ENCODE assay signal across 9 cellular contexts in the genomic region with DNA sequence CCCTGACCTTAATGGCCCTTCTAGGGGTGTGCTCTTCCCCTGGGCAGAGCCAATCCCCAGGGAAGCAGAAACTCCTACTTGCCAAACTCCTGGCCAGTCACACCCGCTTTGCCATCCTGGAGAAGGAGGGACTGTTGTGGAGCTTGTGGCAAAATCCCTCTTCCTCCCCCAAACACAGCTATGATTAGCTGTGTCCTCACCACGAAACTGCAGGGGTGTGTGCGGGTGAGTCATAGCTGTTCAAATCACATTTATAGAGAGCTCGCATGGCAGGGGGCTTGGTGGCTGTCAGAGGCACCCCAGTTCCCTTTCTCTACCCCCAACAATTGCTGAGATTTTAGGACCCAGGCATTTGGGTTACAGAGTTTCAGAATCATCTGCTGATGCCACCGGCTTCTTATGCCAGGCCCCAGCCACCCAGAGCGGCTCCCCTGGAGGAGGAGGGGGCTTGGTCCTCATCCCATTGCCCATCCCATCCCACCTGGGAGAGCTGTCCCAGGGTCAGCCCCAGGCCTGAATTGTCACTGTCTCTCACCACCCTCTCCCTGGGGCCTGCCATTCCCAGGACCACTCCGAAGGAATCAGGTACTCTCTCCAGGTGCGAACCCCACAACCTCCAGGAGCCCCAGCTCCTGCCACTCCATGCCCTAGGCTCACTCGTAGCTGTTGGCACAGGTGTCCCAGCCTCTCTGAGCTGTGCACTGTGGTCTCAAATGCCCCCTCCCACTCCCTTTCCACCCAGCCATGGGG. TPM values are rescaled to one million over a fixed set of nuclear protein-coding genes. Genes with fewer than 3 reads are reported as not detected.
DNase-seq lines count a peak whose midpoint lies in the region; ATAC-seq and TF ChIP-seq lines count a peak whose summit lies in the region.
"Had no signal": no experiment of that assay in that cellular context is flagged by ENCODE, and none has a peak within 500 bp of the region (broad histone marks: within the 10 kb centered on the region; RNA-seq: fewer than 3 reads in every experiment).

No MANE protein-coding gene starts in this region.

- no peak overlapping the region for H4K8ac ChIP-seq in neuronal stem cell (ENCODE audit: low read depth, low read length)

- H3K9me3 Mint-ChIP-seq in effector memory CD8-positive, alpha-beta T cell = no peaks in the 10 kb centered on the region
- peaks cover 6% of the 10 kb centered on the region for H3K9me3 Mint-ChIP-seq in glutamatergic neuron (ENCODE audit: unreplicated experiment)

- peaks cover 28 to 54% of the 10 kb centered on the region in 2 donors for H3K27me3 Mint-ChIP-seq in effector memory CD8-positive, alpha-beta T cell
- no peaks in the 10 kb centered on the region for H3K27me3 Mint-ChIP-seq in glutamatergic neuron (ENCODE audit: unreplicated experiment)

- H3K4me1 ChIP-seq in mammary epithelial cell (ENCODE audit: insufficient read depth, low read length) = peaks cover 51% of the 10 kb centered on the region
- peaks cover 4 to 16% of the 10 kb centered on the region in 2 donors for H3K4me1 ChIP-seq in neuronal stem cell (ENCODE audit: control insufficient read depth in 2 of 2, insufficient read depth in 1 of 2, low read depth in 1 of 2, low read length in 2 of 2)

- dilution Hi-C loops in mammary epithelial cell (cut with HindIII; ENCODE audit: low sequenced_read_pairs) = no loop called here

- no peaks in the 10 kb centered on the region for H3K27me3 ChIP-seq in MG63
- no peaks in the 10 kb centered on the region for H3K27me3 ChIP-seq in mammary epithelial cell (ENCODE audit: insufficient read depth, low read length)
- peaks cover 0 to 26% (median 0%) of the 10 kb centered on the region in 3 experiments for H3K27me3 ChIP-seq in neuronal stem cell (ENCODE audit: control insufficient read depth in 3 of 3, insufficient read depth in 3 of 3, low read depth in 1 of 3, low read length in 3 of 3)

- BruUV-seq in mammary epithelial cell (replicated peaks; lab: Mats Ljungman, UMichigan) = TSS peak; percentile 77

- H2AK5ac ChIP-seq in neuronal stem cell (ENCODE audit: low read depth, low read length) = no peak overlapping the region

- DNase-seq in EH (ENCODE audit: low read depth) (peak; percentile 68), MG63 (peak; percentile 87), mammary epithelial cell (peak; percentile 99), neuronal stem cell (ENCODE audit: low spot score) (no peak), NCI-H82 treated with DMSO at 0.1 percent for 48 hours (lab: John Stamatoyannopoulos, UW; ENCODE audit: unreplicated experiment) (no peak), glutamatergic neuron (no peak)
- DNase-seq in effector memory CD8-positive, alpha-beta T cell = no peak
- DNase-seq in activated CD4-positive, alpha-beta T cell treated with anti-CD3 and anti-CD28 coated beads for 4 hours = no peak
- DNase-seq: GOT3 had no signal

- no peaks in the 10 kb centered on the region for H3K79me2 ChIP-seq in mammary epithelial cell (ENCODE audit: insufficient read depth, low read length)

- H3K4me3 Mint-ChIP-seq in effector memory CD8-positive, alpha-beta T cell = no peak overlapping the region
- no peak overlapping the region for H3K4me3 Mint-ChIP-seq in glutamatergic neuron (ENCODE audit: unreplicated experiment)

- H2BK12ac ChIP-seq in neuronal stem cell (ENCODE audit: low read length) = no peak overlapping the region

- peak overlapping the region; percentile 8 for H3K18ac ChIP-seq in neuronal stem cell (ENCODE audit: low read length)

- no peak overlapping the region for H3K4me3 ChIP-seq in MG63
- H3K4me3 ChIP-seq in mammary epithelial cell (replicated peaks in 1 of 3; ENCODE audit: insufficient read depth in 1 of 3, low read depth in 2 of 3, low read length in 3 of 3) = peak overlapping the region; percentile 12 to 36 (median 31)
- no peak overlapping the region for H3K4me3 ChIP-seq in neuronal stem cell (ENCODE audit: low read length in 2 of 2)

- peak overlapping the region in 1 of 2 donors; percentile 30 for H3K27ac Mint-ChIP-seq in effector memory CD8-positive, alpha-beta T cell
- H3K27ac Mint-ChIP-seq in glutamatergic neuron (ENCODE audit: unreplicated experiment) = no peak overlapping the region

- H2BK120ac ChIP-seq in neuronal stem cell (ENCODE audit: low read depth, low read length) = no peak overlapping the region

- in situ Hi-C loops in mammary epithelial cell (cut with MboI; ENCODE audit: low sequenced_read_pairs in 2 of 2) = no loop called here

- H3K4ac ChIP-seq in neuronal stem cell (ENCODE audit: low read length) = no peak overlapping the region

- CTCF ChIA-PET in mammary epithelial cell (lab: Charles Lee; ENCODE audit: low non-redundant PET) = interaction anchor here (0.5 to 0.6 kb wide), 2 partner anchors 84 to 179 kb away, joined by 3 read pairs; a partner anchor contains a TSS

- H3K36me3 Mint-ChIP-seq in effector memory CD8-positive, alpha-beta T cell (ENCODE audit: insufficient read depth) = no peaks in the 10 kb centered on the region
- no peaks in the 10 kb centered on the region for H3K36me3 Mint-ChIP-seq in glutamatergic neuron (ENCODE audit: unreplicated experiment)

- no peak for ATAC-seq in effector memory CD8-positive, alpha-beta T cell (replicated peaks)

- peak overlapping the region; percentile 79 for H2AFZ ChIP-seq in mammary epithelial cell (ENCODE audit: low read depth, low read length)
- no peak overlapping the region for H2AFZ ChIP-seq in neuronal stem cell (ENCODE audit: low read length)

- intact Hi-C loops in mammary epithelial cell (cut with micrococcal nuclease) = loop anchor here (1.0 to 10.0 kb wide), 2 partner anchors 25 to 86 kb away; no protein-coding TSS in a partner anchor

- WGBS in mammary epithelial cell (ENCODE audit: low coverage, missing lambda C conversion rate) = 4% methylated on average over 8 of the region's 9 CpGs
- WGBS in neuronal stem cell (ENCODE audit: extremely low coverage in 2 of 2, insufficient read length in 2 of 2, insufficient replicate concordance in 1 of 2), 2 donors = no CpG with 5 or more reads among the region's 9 CpGs

- H3K9ac ChIP-seq in mammary epithelial cell (ENCODE audit: insufficient read depth, low read length) (peak overlapping the region; percentile 93), neuronal stem cell (ENCODE audit: low read depth, low read length, poor library complexity) (peak overlapping the region; percentile 9)

- H3K9me3 ChIP-seq in MG63 (no peaks in the 10 kb centered on the region), mammary epithelial cell (replicated peaks; ENCODE audit: insufficient read depth, low read length) (no peaks in the 10 kb centered on the region), neuronal stem cell (replicated peaks in 1 of 2; ENCODE audit: control insufficient read depth in 2 of 2, insufficient read depth in 1 of 2, low read depth in 1 of 2, low read length in 2 of 2) (no peaks in the 10 kb centered on the region)

- no peak for TF ChIP-seq CTCF in mammary epithelial cell (conservative IDR thresholded peaks at IDR 0.05 in 1 of 2, IDR thresholded peaks at IDR 0.05 in 1 of 2; ENCODE audit: extremely low read depth in 1 of 2, insufficient read depth in 1 of 2, low read depth in 1 of 2, low read length in 2 of 2)
- no peak for TF ChIP-seq CTCF in glutamatergic neuron (IDR thresholded peaks at IDR 0.05; ENCODE audit: partially characterized antibody, unreplicated experiment)

- H3K14ac ChIP-seq in neuronal stem cell (ENCODE audit: low read length) = no peak overlapping the region

- no peaks in the 10 kb centered on the region for H4K20me1 ChIP-seq in mammary epithelial cell (ENCODE audit: insufficient read depth, low read length)

- no peaks in the 10 kb centered on the region; the same call in 1 of the 2 replicates for H3K36me3 ChIP-seq in MG63
- H3K36me3 ChIP-seq in mammary epithelial cell (ENCODE audit: insufficient read depth, low read length) = no peaks in the 10 kb centered on the region
- no peaks in the 10 kb centered on the region for H3K36me3 ChIP-seq in neuronal stem cell (replicated peaks in 1 of 2; ENCODE audit: control insufficient read depth in 2 of 2, insufficient read depth in 2 of 2, low read length in 2 of 2)

- no peak overlapping the region for H4K91ac ChIP-seq in neuronal stem cell (ENCODE audit: low read depth, low read length, poor library complexity)

- H2BK15ac ChIP-seq in neuronal stem cell (ENCODE audit: low read length) = peak overlapping the region; percentile 44

- H3K27ac ChIP-seq in mammary epithelial cell (ENCODE audit: insufficient read depth, low read depth, low read length) = peak overlapping the region; percentile 99
- no peak overlapping the region for H3K27ac ChIP-seq in neuronal stem cell (replicated peaks; ENCODE audit: low read length)

- peak overlapping the region; percentile 44 for H2BK5ac ChIP-seq in neuronal stem cell (ENCODE audit: low read length)

- no peaks in the 10 kb centered on the region for H3K79me1 ChIP-seq in neuronal stem cell (ENCODE audit: low read depth, low read length)

- H3K23ac ChIP-seq in neuronal stem cell (ENCODE audit: low read depth, low read length, poor library complexity) = no peak overlapping the region

- no peaks in the 10 kb centered on the region for H3K4me1 Mint-ChIP-seq in effector memory CD8-positive, alpha-beta T cell (ENCODE audit: low read depth in 2 of 2)
- H3K4me1 Mint-ChIP-seq in glutamatergic neuron (ENCODE audit: low read depth, unreplicated experiment) = no peaks in the 10 kb centered on the region

- H3K4me2 ChIP-seq in mammary epithelial cell (ENCODE audit: insufficient read depth, low read depth, low read length) (peak overlapping the region; percentile 93), neuronal stem cell (ENCODE audit: insufficient read depth, low read length, poor library complexity, severe bottlenecking) (no peak overlapping the region)

RNA-seq across cellular contexts. Expression of a gene that starts 28.8 kb away (rescaled TPM):
- 25.6 and 30.3 TPM in 2 replicates for total RNA-seq in MG63 (2014; rRNA removed; shearing (Covaris generic); ENCODE audit: low replicate concordance)
- total RNA-seq in mammary epithelial cell = 10 to 100 TPM; 19.0 to 27.8 TPM
- 14.3 TPM for polyA plus RNA-seq in mammary epithelial cell
- 4.4 TPM for polyA minus RNA-seq in mammary epithelial cell
- 67.9 TPM for polyA plus RNA-seq in neuronal stem cell (2013, experiment 1 of 2)
- polyA plus RNA-seq in neuronal stem cell (2013, experiment 2 of 2) = 67.5 TPM
- 56.3 TPM for total RNA-seq in glutamatergic neuron (ENCODE audit: unreplicated experiment)

Comparison
In these comparisons a context has a peak if more than half of its experiments do, and no peak if none do; other contexts are left out.
1. DNase-seq: peak in EH (single experiment), MG63 (single experiment) and mammary epithelial cell (single experiment); none in neuronal stem cell (single experiment), NCI-H82 treated with DMSO at 0.1 percent for 48 hours (single experiment), effector memory CD8-positive, alpha-beta T cell (0 of 3), glutamatergic neuron (single experiment) and activated CD4-positive, alpha-beta T cell treated with anti-CD3 and anti-CD28 coated beads for 4 hours (0 of 2).
2. H3K4me3 ChIP-seq: peak in mammary epithelial cell (3 of 3); none in MG63 (single experiment) and neuronal stem cell (0 of 2).